21 cellular contexts compared by ENCODE assay signal in the genomic region with DNA sequence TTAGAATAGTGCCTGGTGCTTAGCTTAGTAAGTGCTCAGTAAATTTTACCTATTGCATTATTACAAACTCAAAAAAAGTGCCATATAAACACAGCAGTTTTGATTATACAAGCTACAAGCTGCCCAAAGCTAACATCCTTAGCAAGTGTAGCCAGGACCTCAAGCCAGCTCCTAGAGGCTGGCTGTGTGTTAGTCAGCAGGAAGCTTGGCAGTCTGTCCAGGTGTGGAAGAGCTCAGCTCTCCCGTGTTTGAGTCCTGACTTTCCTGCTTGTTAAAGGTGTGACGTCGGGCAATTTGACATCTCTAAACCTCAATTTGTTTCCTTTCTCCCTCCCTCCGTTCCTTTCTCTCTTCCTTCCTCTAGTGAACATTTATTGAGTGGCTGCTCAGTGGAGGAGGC.
DNase-seq lines count a peak whose midpoint lies in the region; ATAC-seq, FAIRE-seq and TF ChIP-seq lines count a peak whose summit lies in the region.
"Had no signal": no experiment of that assay in that cellular context is flagged by ENCODE, and none has a peak within 500 bp of the region (broad histone marks: within the 10 kb centered on the region; RNA-seq: fewer than 3 reads in every experiment).

No MANE protein-coding gene starts in this region.

- FAIRE-seq in K562 (lab: Jason Lieb, UNC): no peak
- no peak for FAIRE-seq in urothelium cell line (lab: Jason Lieb, UNC)
- FAIRE-seq: A549 had no signal

- H4K20me1 ChIP-seq in K562 (replicated peaks; ENCODE audit: control insufficient read depth, insufficient read depth, low read length): no peaks in the 10 kb centered on the region

- 0% methylated on average over 3 of the region's 4 CpGs for WGBS in K562 (ENCODE audit: insufficient coverage, low coverage, missing lambda C conversion rate)

- peak; percentile 40; the same call in 1 of the 3 replicates for ATAC-seq in K562
- ATAC-seq in HG03139 (IDR thresholded peaks at IDR 0.05; ENCODE audit: unreplicated experiment): no peak
- ATAC-seq: A549; naive thymus-derived CD4-positive, alpha-beta T cell; psoas muscle; stimulated activated memory B cell treated with anti-CD40 and anti-IgM and Interleukin-4, amounts not matched to agents 10 μg/mL and 1 μg/mL and 100 μg/mL, for 72 hours had no signal

- H3K4me3 ChIP-seq in K562 (no peak overlapping the region), A673 (ENCODE audit: low read depth, low read length, poor library complexity, severe bottlenecking) (no peak overlapping the region)
- H3K4me3 ChIP-seq: A549, psoas muscle, SJSA1, tibial nerve had no signal

- CTCF ChIA-PET in activated CD4-positive, alpha-beta memory T cell treated with anti-CD3 and anti-CD28 coated beads for 36 hours (lab: Charles Lee): interaction anchor here (0.9 to 2.6 kb wide), 4 partner anchors 12 to 128 kb away, joined by 3 to 21 read pairs (median 9); no protein-coding TSS in a partner anchor
- CTCF ChIA-PET in activated CD4-positive, alpha-beta memory T cell treated with anti-CD3 and anti-CD28 coated beads, Interleukin-2, amount 10 ng/mL, durations not matched to agents 7 days and 5 days (lab: Charles Lee): interaction anchor here (0.8 to 4.2 kb wide), 2 partner anchors 13 to 116 kb away, joined by 3 to 44 read pairs; no protein-coding TSS in a partner anchor
- CTCF ChIA-PET in K562 (lab: Yijun Ruan, JAX; ENCODE audit: low intra/inter-chr PET ratio) (no interaction called here), A673 (lab: Charles Lee) (interaction anchor here (0.7 kb wide), 1 partner anchor 147 kb away, joined by 3 read pairs; no protein-coding TSS in a partner anchor)

- no peak overlapping the region for H2AFZ ChIP-seq in K562 (ENCODE audit: low read depth, low read length)

- TF ChIP-seq RAD21 in K562 (CRISPR knock-in tag; conservative IDR thresholded peaks at IDR 0.05 in 1 of 2, IDR thresholded peaks at IDR 0.05 in 1 of 2): no peak

- H3K9me3 ChIP-seq in K562 (replicated peaks; ENCODE audit: control insufficient read depth, insufficient read depth, low read depth, low read length): no peaks in the 10 kb centered on the region
- H3K9me3 ChIP-seq in A673 (ENCODE audit: low read depth, low read length, poor library complexity, severe bottlenecking): no peaks in the 10 kb centered on the region
- H3K9me3 ChIP-seq: A549, psoas muscle, SJSA1, tibial nerve had no signal

- peaks cover 2% of the 10 kb centered on the region for H3K27me3 Mint-ChIP-seq in activated CD4-positive, alpha-beta memory T cell treated with anti-CD3 and anti-CD28 coated beads for 36 hours
- peaks cover 28% of the 10 kb centered on the region for H3K27me3 Mint-ChIP-seq in activated CD4-positive, alpha-beta memory T cell treated with anti-CD3 and anti-CD28 coated beads, Interleukin-2, amount 10 ng/mL, durations not matched to agents 7 days and 5 days

- H3K36me3 Mint-ChIP-seq in activated CD4-positive, alpha-beta memory T cell treated with anti-CD3 and anti-CD28 coated beads for 36 hours: no peaks in the 10 kb centered on the region
- H3K36me3 Mint-ChIP-seq in activated CD4-positive, alpha-beta memory T cell treated with anti-CD3 and anti-CD28 coated beads, Interleukin-2, amount 10 ng/mL, durations not matched to agents 7 days and 5 days (ENCODE audit: low read depth): no peaks in the 10 kb centered on the region
- H3K36me3 Mint-ChIP-seq: activated naive CD8-positive, alpha-beta T cell treated with anti-CD3 and anti-CD28 coated beads for 36 hours; naive thymus-derived CD4-positive, alpha-beta T cell; stimulated activated memory B cell treated with anti-CD40 and anti-IgM and Interleukin-4, amounts not matched to agents 10 μg/mL and 1 μg/mL and 100 μg/mL, for 72 hours had no signal

- H3K9ac ChIP-seq in K562 (ENCODE audit: insufficient read depth in 1 of 2, low read depth in 2 of 2, low read length in 2 of 2): no peak overlapping the region

- no peaks in the 10 kb centered on the region for H3K79me2 ChIP-seq in K562 (ENCODE audit: control insufficient read depth, insufficient read depth, low read length)

- H3K4me1 Mint-ChIP-seq in activated CD4-positive, alpha-beta memory T cell treated with anti-CD3 and anti-CD28 coated beads for 36 hours (ENCODE audit: low read depth): peaks cover 44% of the 10 kb centered on the region
- peaks cover 46% of the 10 kb centered on the region for H3K4me1 Mint-ChIP-seq in activated CD4-positive, alpha-beta memory T cell treated with anti-CD3 and anti-CD28 coated beads, Interleukin-2, amount 10 ng/mL, durations not matched to agents 7 days and 5 days

- no peak for DNase-seq in activated CD4-positive, alpha-beta memory T cell treated with anti-CD3 and anti-CD28 coated beads for 36 hours
- DNase-seq in activated CD4-positive, alpha-beta memory T cell treated with anti-CD3 and anti-CD28 coated beads, Interleukin-2, amount 10 ng/mL, durations not matched to agents 7 days and 5 days: no peak
- DNase-seq in K562 (ENCODE audit: extremely low read depth in 1 of 4, low spot score in 3 of 4): no peak
- peak; percentile 18 for DNase-seq in kidney glomerular epithelial cell (lab: John Stamatoyannopoulos, UW)
- peak; percentile 23 for DNase-seq in urothelium cell line (ENCODE audit: low spot score)
- DNase-seq in activated CD4-positive, alpha-beta T cell treated with anti-CD3 and anti-CD28 coated beads, Interleukin-2, amount 50 U/mL, for 4 hours: no peak
- DNase-seq in A673 (ENCODE audit: low spot score): no peak
- DNase-seq: activated CD4-positive, alpha-beta T cell treated with anti-CD3 and anti-CD28 coated beads, Interleukin-2, amount 10 ng/mL, durations not matched to agents 7 days and 5 days; activated naive CD8-positive, alpha-beta T cell treated with anti-CD3 and anti-CD28 coated beads for 36 hours; activated T-cell treated with anti-CD3 and anti-CD28 coated beads, Interleukin-2, amount 50 U/mL, for 1 hour; effector CD8-positive, alpha-beta T cell; foreskin fibroblast; Karpas-422; naive thymus-derived CD4-positive, alpha-beta T cell; NCI-H1694; psoas muscle had no signal

- in situ Hi-C loops in K562 (cut with MboI): no loop called here

- H3K36me3 ChIP-seq in K562 (ENCODE audit: control insufficient read depth, insufficient read depth, low read length) (no peaks in the 10 kb centered on the region), A673 (ENCODE audit: insufficient read depth, low read length, poor library complexity, severe bottlenecking) (no peaks in the 10 kb centered on the region)
- H3K36me3 ChIP-seq: SJSA1, tibial nerve had no signal

- H3K9me3 Mint-ChIP-seq in activated CD4-positive, alpha-beta memory T cell treated with anti-CD3 and anti-CD28 coated beads for 36 hours: no peaks in the 10 kb centered on the region
- H3K9me3 Mint-ChIP-seq in activated CD4-positive, alpha-beta memory T cell treated with anti-CD3 and anti-CD28 coated beads, Interleukin-2, amount 10 ng/mL, durations not matched to agents 7 days and 5 days: no peaks in the 10 kb centered on the region
- H3K9me3 Mint-ChIP-seq: activated CD4-positive, alpha-beta T cell treated with anti-CD3 and anti-CD28 coated beads, Interleukin-2, amount 10 ng/mL, durations not matched to agents 7 days and 5 days; activated naive CD8-positive, alpha-beta T cell treated with anti-CD3 and anti-CD28 coated beads for 36 hours; stimulated activated memory B cell treated with anti-CD40 and anti-IgM and Interleukin-4, amounts not matched to agents 10 μg/mL and 1 μg/mL and 100 μg/mL, for 72 hours had no signal

- POLR2A ChIA-PET in activated CD4-positive, alpha-beta memory T cell treated with anti-CD3 and anti-CD28 coated beads for 36 hours (lab: Charles Lee): interaction anchor here (1.1 to 1.5 kb wide), 2 partner anchors 10 kb away, joined by 3 to 4 read pairs; no protein-coding TSS in a partner anchor
- POLR2A ChIA-PET in activated CD4-positive, alpha-beta memory T cell treated with anti-CD3 and anti-CD28 coated beads, Interleukin-2, amount 10 ng/mL, durations not matched to agents 7 days and 5 days (lab: Charles Lee): interaction anchor here (1.2 to 2.2 kb wide), 4 partner anchors 10 to 17 kb away, joined by 4 to 6 read pairs (median 5); no protein-coding TSS in a partner anchor
- POLR2A ChIA-PET in K562 (lab: Yijun Ruan, JAX) (interaction anchor here (0.5 to 0.9 kb wide), 2 partner anchors 52 to 108 kb away, joined by 3 read pairs; no protein-coding TSS in a partner anchor), A673 (lab: Charles Lee; ENCODE audit: low non-redundant PET) (no interaction called here)

- H3K4me1 ChIP-seq in K562 (replicated peaks in 1 of 2; ENCODE audit: control insufficient read depth in 2 of 2, insufficient read depth in 2 of 2, low read length in 2 of 2) (no peaks in the 10 kb centered on the region; a peak in 3 of 5 replicates), A673 (ENCODE audit: insufficient read depth, low read length, poor library complexity, severe bottlenecking) (peaks cover 34% of the 10 kb centered on the region)
- H3K4me1 ChIP-seq: psoas muscle had no signal

- H3K27ac Mint-ChIP-seq in activated CD4-positive, alpha-beta memory T cell treated with anti-CD3 and anti-CD28 coated beads for 36 hours: peak overlapping the region; percentile 20
- H3K27ac Mint-ChIP-seq in activated CD4-positive, alpha-beta memory T cell treated with anti-CD3 and anti-CD28 coated beads, Interleukin-2, amount 10 ng/mL, durations not matched to agents 7 days and 5 days: no peak overlapping the region
- H3K27ac Mint-ChIP-seq: activated CD4-positive, alpha-beta T cell treated with anti-CD3 and anti-CD28 coated beads, Interleukin-2, amount 10 ng/mL, durations not matched to agents 7 days and 5 days; activated naive CD8-positive, alpha-beta T cell treated with anti-CD3 and anti-CD28 coated beads for 36 hours; naive thymus-derived CD4-positive, alpha-beta T cell; stimulated activated memory B cell treated with anti-CD40 and anti-IgM and Interleukin-4, amounts not matched to agents 10 μg/mL and 1 μg/mL and 100 μg/mL, for 72 hours had no signal

- peaks cover 2 to 27% of the 10 kb centered on the region in 2 experiments; a peak in 4 of 5 replicates for H3K27me3 ChIP-seq in K562 (ENCODE audit: control insufficient read depth in 2 of 2, insufficient read depth in 2 of 2, low read length in 2 of 2)
- H3K27me3 ChIP-seq in A673 (replicated peaks; ENCODE audit: insufficient read depth, low read depth, low read length, poor library complexity): no peaks in the 10 kb centered on the region
- H3K27me3 ChIP-seq: SJSA1, tibial nerve had no signal

- intact Hi-C loops in activated CD4-positive, alpha-beta memory T cell treated with anti-CD3 and anti-CD28 coated beads for 36 hours (cut with micrococcal nuclease): no loop called here
- intact Hi-C loops in K562 (cut with micrococcal nuclease): loop anchor here (5.0 kb wide), 1 partner anchor 93 kb away; no protein-coding TSS in a partner anchor
- intact Hi-C loops in A673 (cut with micrococcal nuclease; ENCODE audit: unreplicated experiment): no loop called here

- BruUV-seq in K562 (replicated peaks; lab: Mats Ljungman, UMichigan) (no TSS peak), A673 (replicated peaks; lab: Mats Ljungman, UMichigan) (no TSS peak)

- H3K9me1 ChIP-seq in K562 (ENCODE audit: control insufficient read depth, insufficient read depth, low read length): no peaks in the 10 kb centered on the region

- TF ChIP-seq POLR2A in K562 (conservative IDR thresholded peaks at IDR 0.05): no peak

- no peak overlapping the region for H3K4me2 ChIP-seq in K562 (ENCODE audit: insufficient read depth, low read length)
- H3K4me2 ChIP-seq: A549 had no signal

- TF ChIP-seq EP300 in K562 (IDR thresholded peaks at IDR 0.05; ENCODE audit: low read length): no peak

- H3K27ac ChIP-seq in K562 (ENCODE audit: extremely low read depth, low read depth, low read length): no peak overlapping the region
- no peak overlapping the region for H3K27ac ChIP-seq in A673 (ENCODE audit: low read depth, low read length, poor library complexity, severe bottlenecking)
- H3K27ac ChIP-seq: psoas muscle, tibial nerve had no signal

- TF ChIP-seq CTCF in K562 (IDR thresholded peaks at IDR 0.05 in 2 of 3, conservative IDR thresholded peaks at IDR 0.05 in 1 of 3; ENCODE audit: insufficient read depth in 2 of 3, low read depth in 1 of 3, low read length in 3 of 3) (no peak), A673 (conservative IDR thresholded peaks at IDR 0.05; ENCODE audit: low read depth, low read length) (no peak)

- no peak overlapping the region for H3K4me3 Mint-ChIP-seq in activated CD4-positive, alpha-beta memory T cell treated with anti-CD3 and anti-CD28 coated beads for 36 hours
- H3K4me3 Mint-ChIP-seq in activated CD4-positive, alpha-beta memory T cell treated with anti-CD3 and anti-CD28 coated beads, Interleukin-2, amount 10 ng/mL, durations not matched to agents 7 days and 5 days: no peak overlapping the region
- H3K4me3 Mint-ChIP-seq: activated CD4-positive, alpha-beta T cell treated with anti-CD3 and anti-CD28 coated beads, Interleukin-2, amount 10 ng/mL, durations not matched to agents 7 days and 5 days; activated naive CD8-positive, alpha-beta T cell treated with anti-CD3 and anti-CD28 coated beads for 36 hours; naive thymus-derived CD4-positive, alpha-beta T cell; stimulated activated memory B cell treated with anti-CD40 and anti-IgM and Interleukin-4, amounts not matched to agents 10 μg/mL and 1 μg/mL and 100 μg/mL, for 72 hours had no signal

Comparison
In these comparisons a context has a peak if more than half of its experiments do, and no peak if none do; other contexts are left out.
1. DNase-seq: peak in kidney glomerular epithelial cell (single experiment) and urothelium cell line (single experiment); none in activated CD4-positive, alpha-beta memory T cell treated with anti-CD3 and anti-CD28 coated beads for 36 hours (single experiment), activated CD4-positive, alpha-beta memory T cell treated with anti-CD3 and anti-CD28 coated beads, Interleukin-2, amount 10 ng/mL, durations not matched to agents 7 days and 5 days (single experiment), K562 (0 of 4), activated CD4-positive, alpha-beta T cell treated with anti-CD3 and anti-CD28 coated beads, Interleukin-2, amount 50 U/mL, for 4 hours (0 of 2) and A673 (single experiment).